Comparison of ENCODE assay signal across 10 cellular contexts in genomic region chr13:95530178-95530577, GRCh38. TPM values are rescaled to one million over a fixed set of nuclear protein-coding genes. Genes with fewer than 3 reads are reported as not detected.
DNase-seq lines count a peak whose midpoint lies in the region; ATAC-seq and TF ChIP-seq lines count a peak whose summit lies in the region.
"Had no signal": no experiment of that assay in that cellular context is flagged by ENCODE, and none has a peak within 500 bp of the region (broad histone marks: within the 10 kb centered on the region; RNA-seq: fewer than 3 reads in every experiment).

No MANE protein-coding gene starts in this region.

- 4 to 23% methylated on average over 5 of the region's 5 CpGs for WGBS in esophagus squamous epithelium, 2 donors
- WGBS in stomach, 5 donors, result 38 to 60% (median 44%) methylated on average over 5 of the region's 5 CpGs

- TF ChIP-seq EP300 in stomach (IDR thresholded peaks at IDR 0.05), result no peak

- DNase-seq in DMS153 (lab: John Stamatoyannopoulos, UW) (peak; percentile 94), MV-4-11 (lab: John Stamatoyannopoulos, UW) (peak; percentile 76), SHP77 (lab: John Stamatoyannopoulos, UW) (peak; percentile 85 to 89), glomerular endothelial cell (ENCODE audit: extremely low read depth, low read depth, low spot score) (peak; percentile 60), esophagus squamous epithelium (lab: John Stamatoyannopoulos, UW) (no peak), HFFc6 (no peak), stomach (no peak)
- DNase-seq: NCI-H69 had no signal

- no peaks in the 10 kb centered on the region for H3K36me3 ChIP-seq in esophagus squamous epithelium
- no peaks in the 10 kb centered on the region for H3K36me3 ChIP-seq in stomach

- intact Hi-C loops in esophagus squamous epithelium (cut with DNase I) (no loop called here), stomach (cut with DNase I; ENCODE audit: low total_unique reads) (loop anchor here (10.0 kb wide), 1 partner anchor 305 kb away; no protein-coding TSS in a partner anchor)

- no peak for ATAC-seq in GM21447 (IDR thresholded peaks at IDR 0.05; ENCODE audit: unreplicated experiment)

- no peak overlapping the region for H3K4me3 Mint-ChIP-seq in HFFc6
- H3K4me3 Mint-ChIP-seq: CD14-positive monocyte had no signal

- TF ChIP-seq POLR2A in esophagus squamous epithelium (IDR thresholded peaks at IDR 0.05), result no peak
- TF ChIP-seq POLR2A in stomach (IDR thresholded peaks at IDR 0.05), result no peak

- no peaks in the 10 kb centered on the region for H3K9me3 ChIP-seq in esophagus squamous epithelium
- H3K9me3 ChIP-seq in stomach, result no peaks in the 10 kb centered on the region

- no peaks in the 10 kb centered on the region for H3K9me3 Mint-ChIP-seq in HFFc6

- peaks cover 5% of the 10 kb centered on the region for H3K4me1 Mint-ChIP-seq in HFFc6 (ENCODE audit: low read depth)

- H3K27ac Mint-ChIP-seq in HFFc6, result no peak overlapping the region

- H3K4me3 ChIP-seq in esophagus squamous epithelium (no peak overlapping the region), stomach (no peak overlapping the region)

- no peaks in the 10 kb centered on the region for H3K36me3 Mint-ChIP-seq in HFFc6 (ENCODE audit: low read depth)

- H3K27ac ChIP-seq in esophagus squamous epithelium (peak overlapping the region in 1 of 4 donors; percentile 44), stomach (no peak overlapping the region)

- H3K27me3 Mint-ChIP-seq in HFFc6 (ENCODE audit: insufficient read depth), result peaks cover 20% of the 10 kb centered on the region

- H3K4me1 ChIP-seq in esophagus squamous epithelium (peaks cover 5 to 26% (median 8%) of the 10 kb centered on the region in 3 donors), stomach (no peaks in the 10 kb centered on the region)

- peaks cover 0 to 8% (median 0%) of the 10 kb centered on the region in 4 donors for H3K27me3 ChIP-seq in esophagus squamous epithelium
- no peaks in the 10 kb centered on the region for H3K27me3 ChIP-seq in stomach

- TF ChIP-seq CTCF in esophagus squamous epithelium (IDR thresholded peaks at IDR 0.05) (peak in 1 of 6 experiments; percentile 11), HFFc6 (IDR thresholded peaks at IDR 0.05) (no peak), stomach (IDR thresholded peaks at IDR 0.05) (no peak)

RNA-seq across cellular contexts. Expression of gene CLDN10, which starts 22.3 kb away (rescaled TPM):
- total RNA-seq in glomerular endothelial cell (not detected in 2 replicates), esophagus squamous epithelium (1 to 10 TPM in 2 of 4 donors, not detected in 2; 1.3 to 9.5 TPM), stomach (1 to 10 TPM in 1 of 5 donors, not detected in 4; 1.3 TPM)
- total RNA-seq in HFFc6 (2021; fragmentation: NEBNext Ultra II Directional; extraction: Animal tissue kit (Norgen Biotek cat#: 25700)), result not detected
- polyA plus RNA-seq in stomach, result 1 to 10 TPM in 1 of 3 donors, not detected in 2; 2.1 TPM

Comparison
In these comparisons a context has a peak if more than half of its experiments do, and no peak if none do; other contexts are left out.
1. DNase-seq: peak in DMS153 (single experiment), MV-4-11 (single experiment), SHP77 (2 of 2) and glomerular endothelial cell (single experiment); none in esophagus squamous epithelium (single experiment), HFFc6 (single experiment) and stomach (single experiment).